1 cellular context compared by ENCODE assay signal in the genomic region with DNA sequence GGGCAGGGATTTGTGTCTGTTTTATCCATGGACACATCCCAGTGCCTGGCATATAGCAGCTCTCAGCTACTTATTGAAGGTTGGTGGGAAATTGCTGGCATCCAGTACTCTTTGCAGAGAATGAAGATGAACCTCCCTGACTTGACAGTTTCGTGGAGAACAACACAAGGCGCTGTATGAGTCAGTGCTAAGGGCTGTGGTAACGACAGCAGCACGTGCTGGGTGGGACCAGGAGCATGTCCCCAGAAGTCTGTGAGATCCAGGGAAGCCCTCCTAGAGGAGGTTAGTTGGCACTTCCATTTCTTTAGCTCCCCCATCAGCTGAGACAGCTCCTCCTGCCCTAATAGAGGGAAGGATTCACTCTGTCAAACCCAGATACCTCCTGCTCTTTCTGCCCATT.
TF ChIP-seq lines count a peak whose summit lies in the region.

No MANE protein-coding gene starts in this region.

TF ChIP-seq in A549, 52 proteins besides CTCF, POLR2A, EP300 and RAD21:
- TF ChIP-seq, protein P1, sequence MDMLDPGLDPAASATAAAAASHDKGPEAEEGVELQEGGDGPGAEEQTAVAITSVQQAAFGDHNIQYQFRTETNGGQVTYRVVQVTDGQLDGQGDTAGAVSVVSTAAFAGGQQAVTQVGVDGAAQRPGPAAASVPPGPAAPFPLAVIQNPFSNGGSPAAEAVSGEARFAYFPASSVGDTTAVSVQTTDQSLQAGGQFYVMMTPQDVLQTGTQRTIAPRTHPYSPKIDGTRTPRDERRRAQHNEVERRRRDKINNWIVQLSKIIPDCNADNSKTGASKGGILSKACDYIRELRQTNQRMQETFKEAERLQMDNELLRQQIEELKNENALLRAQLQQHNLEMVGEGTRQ (IDR thresholded peaks at IDR 0.05) = no peak
- no peak for TF ChIP-seq HOXB13 (CRISPR knock-in tag; IDR thresholded peaks at IDR 0.05; ENCODE audit: low read depth)
- no peak for TF ChIP-seq CEBPB (IDR thresholded peaks at IDR 0.05)
- no peak for TF ChIP-seq FOSL2 (IDR thresholded peaks at IDR 0.05)
- no peak for TF ChIP-seq FOSL2 (CRISPR knock-in tag; IDR thresholded peaks at IDR 0.05)
- TF ChIP-seq, protein P2, sequence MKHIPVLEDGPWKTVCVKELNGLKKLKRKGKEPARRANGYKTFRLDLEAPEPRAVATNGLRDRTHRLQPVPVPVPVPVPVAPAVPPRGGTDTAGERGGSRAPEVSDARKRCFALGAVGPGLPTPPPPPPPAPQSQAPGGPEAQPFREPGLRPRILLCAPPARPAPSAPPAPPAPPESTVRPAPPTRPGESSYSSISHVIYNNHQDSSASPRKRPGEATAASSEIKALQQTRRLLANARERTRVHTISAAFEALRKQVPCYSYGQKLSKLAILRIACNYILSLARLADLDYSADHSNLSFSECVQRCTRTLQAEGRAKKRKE (CRISPR knock-in tag; IDR thresholded peaks at IDR 0.05; ENCODE audit: low read depth) = no peak
- no peak for TF ChIP-seq TFCP2L1 (CRISPR knock-in tag; IDR thresholded peaks at IDR 0.05)
- TF ChIP-seq, protein P3, sequence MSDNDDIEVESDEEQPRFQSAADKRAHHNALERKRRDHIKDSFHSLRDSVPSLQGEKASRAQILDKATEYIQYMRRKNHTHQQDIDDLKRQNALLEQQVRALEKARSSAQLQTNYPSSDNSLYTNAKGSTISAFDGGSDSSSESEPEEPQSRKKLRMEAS (IDR thresholded peaks at IDR 0.05) = no peak
- no peak for TF ChIP-seq RARB (CRISPR knock-in tag; IDR thresholded peaks at IDR 0.05)
- TF ChIP-seq ZC3H11A (IDR thresholded peaks at IDR 0.05) = no peak
- TF ChIP-seq JUN (IDR thresholded peaks at IDR 0.05) = no peak
- TF ChIP-seq HDAC2 (IDR thresholded peaks at IDR 0.05) = no peak
- no peak for TF ChIP-seq HMGXB4 (CRISPR knock-in tag; IDR thresholded peaks at IDR 0.05; ENCODE audit: borderline replicate concordance)
- TF ChIP-seq, protein P4, sequence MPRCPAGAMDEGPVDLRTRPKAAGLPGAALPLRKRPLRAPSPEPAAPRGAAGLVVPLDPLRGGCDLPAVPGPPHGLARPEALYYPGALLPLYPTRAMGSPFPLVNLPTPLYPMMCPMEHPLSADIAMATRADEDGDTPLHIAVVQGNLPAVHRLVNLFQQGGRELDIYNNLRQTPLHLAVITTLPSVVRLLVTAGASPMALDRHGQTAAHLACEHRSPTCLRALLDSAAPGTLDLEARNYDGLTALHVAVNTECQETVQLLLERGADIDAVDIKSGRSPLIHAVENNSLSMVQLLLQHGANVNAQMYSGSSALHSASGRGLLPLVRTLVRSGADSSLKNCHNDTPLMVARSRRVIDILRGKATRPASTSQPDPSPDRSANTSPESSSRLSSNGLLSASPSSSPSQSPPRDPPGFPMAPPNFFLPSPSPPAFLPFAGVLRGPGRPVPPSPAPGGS (IDR thresholded peaks at IDR 0.05) = no peak
- TF ChIP-seq ZFP36 (IDR thresholded peaks at IDR 0.05; ENCODE audit: borderline replicate concordance, partially characterized antibody) = no peak
- TF ChIP-seq, protein P5, sequence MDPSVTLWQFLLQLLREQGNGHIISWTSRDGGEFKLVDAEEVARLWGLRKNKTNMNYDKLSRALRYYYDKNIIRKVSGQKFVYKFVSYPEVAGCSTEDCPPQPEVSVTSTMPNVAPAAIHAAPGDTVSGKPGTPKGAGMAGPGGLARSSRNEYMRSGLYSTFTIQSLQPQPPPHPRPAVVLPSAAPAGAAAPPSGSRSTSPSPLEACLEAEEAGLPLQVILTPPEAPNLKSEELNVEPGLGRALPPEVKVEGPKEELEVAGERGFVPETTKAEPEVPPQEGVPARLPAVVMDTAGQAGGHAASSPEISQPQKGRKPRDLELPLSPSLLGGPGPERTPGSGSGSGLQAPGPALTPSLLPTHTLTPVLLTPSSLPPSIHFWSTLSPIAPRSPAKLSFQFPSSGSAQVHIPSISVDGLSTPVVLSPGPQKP (IDR thresholded peaks at IDR 0.05; ENCODE audit: low read depth, low read length) = no peak
